Comparison of ENCODE assay signal across 8 cellular contexts in genomic region chr1:154220970-154221814, GRCh38. TPM values are rescaled to one million over a fixed set of nuclear protein-coding genes. Genes with fewer than 3 reads are reported as not detected.
A peak's percentile ranks its signal among the peaks of the same experiment; 100 is the strongest.
DNase-seq lines count a peak whose midpoint lies in the region; ATAC-seq and TF ChIP-seq lines count a peak whose summit lies in the region.

No MANE protein-coding gene starts in this region.

- peak overlapping the region; percentile 82 for H3K4ac ChIP-seq in IMR-90 (ENCODE audit: low read depth, low read length)

- no CpG with 5 or more reads among the region's 59 CpGs for WGBS in IMR-90 (ENCODE audit: extremely low coverage in 2 of 2, insufficient read length in 1 of 2), 2 experiments

- in situ Hi-C loops in IMR-90 (cut with MboI; ENCODE audit: low sequenced_read_pairs), result no loop called here

- peak overlapping the region; percentile 91 for H2AFZ ChIP-seq in IMR-90 (replicated peaks; ENCODE audit: low read length, poor library complexity)

- no TSS peak for BruUV-seq in IMR-90 (replicated peaks; lab: Mats Ljungman, UMichigan)

- peaks cover 42% of the 10 kb centered on the region for H4K20me1 ChIP-seq in IMR-90 (ENCODE audit: insufficient read depth, low read length)

- peak overlapping the region; percentile 100 for H3K27ac ChIP-seq in C4-2B
- peak overlapping the region; percentile 98 for H3K27ac ChIP-seq in IMR-90 (ENCODE audit: insufficient read depth, low read length)
- H3K27ac ChIP-seq in WERI-Rb-1, result peak overlapping the region; percentile 96
- peak overlapping the region; percentile 100 for H3K27ac ChIP-seq in breast epithelium

- CTCF ChIA-PET in IMR-90 (lab: Yijun Ruan, JAX), result interaction anchor here (1.1 kb wide), 1 partner anchor 18 kb away, joined by 3 read pairs; no protein-coding TSS in a partner anchor

- ATAC-seq in GM19328 (IDR thresholded peaks at IDR 0.05; ENCODE audit: unreplicated experiment) (peak; percentile 15), IMR-90 (ENCODE audit: low read depth) (peak; percentile 22)

- peak overlapping the region; percentile 79 for H3K14ac ChIP-seq in IMR-90 (replicated peaks; ENCODE audit: low read depth, low read length)

- H3K36me3 ChIP-seq in IMR-90 (ENCODE audit: control insufficient read depth, insufficient read depth, low read length) (peaks cover 21% of the 10 kb centered on the region), WERI-Rb-1 (peaks cover 88% of the 10 kb centered on the region), breast epithelium (no peaks in the 10 kb centered on the region)

- peak overlapping the region; percentile 75 for H3K18ac ChIP-seq in IMR-90 (ENCODE audit: low read depth, low read length)

- peak overlapping the region; percentile 56 to 88; a peak in 3 of 4 replicates for H4K8ac ChIP-seq in IMR-90 (ENCODE audit: low read depth in 2 of 2, low read length in 2 of 2)

- no peak overlapping the region for H2BK20ac ChIP-seq in IMR-90 (ENCODE audit: low read depth, low read length)

- no peak overlapping the region for H2BK15ac ChIP-seq in IMR-90 (ENCODE audit: low read depth, low read length)

- H3K23ac ChIP-seq in IMR-90 (ENCODE audit: low read depth, low read length), result peak overlapping the region; percentile 90; the same call in 1 of the 2 replicates

- H3K9ac ChIP-seq in IMR-90 (ENCODE audit: low read depth, low read length), result peak overlapping the region; percentile 99

- peak overlapping the region; percentile 98 for H3K4me2 ChIP-seq in IMR-90 (ENCODE audit: low read depth, low read length)

- H4K91ac ChIP-seq in IMR-90 (ENCODE audit: insufficient read depth, low read depth, low read length), result peak overlapping the region; percentile 77

- H3K4me1 ChIP-seq in IMR-90 (ENCODE audit: control insufficient read depth, insufficient read depth, low read length) (no peaks in the 10 kb centered on the region; the same call in 1 of the 2 replicates), breast epithelium (peaks cover 7 to 26% of the 10 kb centered on the region in 2 donors)

- H3K27me3 ChIP-seq in IMR-90 (ENCODE audit: control insufficient read depth, insufficient read depth, low read length), result no peaks in the 10 kb centered on the region
- H3K27me3 ChIP-seq in WERI-Rb-1 (ENCODE audit: insufficient read depth, low read depth, severe bottlenecking), result no peaks in the 10 kb centered on the region
- no peaks in the 10 kb centered on the region for H3K27me3 ChIP-seq in breast epithelium

- TF ChIP-seq RAD21 in IMR-90 (IDR thresholded peaks at IDR 0.05; ENCODE audit: low read length), result no peak

- peak overlapping the region; percentile 98 for H2AK9ac ChIP-seq in IMR-90 (replicated peaks; ENCODE audit: low read depth, low read length, poor library complexity)

- peak overlapping the region; percentile 77; the same call in 1 of the 2 replicates for H3K56ac ChIP-seq in IMR-90 (ENCODE audit: extremely low read depth, insufficient read depth, low read length)

- POLR2A ChIA-PET in IMR-90 (lab: Charles Lee; ENCODE audit: unreplicated experiment), result interaction anchor here (0.6 kb wide), 3 partner anchors 29 to 226 kb away, joined by 3 to 9 read pairs (median 5); partner anchors contain the start of gene TPM3

- intact Hi-C loops in IMR-90 (cut with micrococcal nuclease) (loop anchor here (5.0 kb wide), 1 partner anchor 36 kb away; no protein-coding TSS in a partner anchor), breast epithelium (cut with DNase I; ENCODE audit: low total_unique reads) (no loop called here)

- H3K79me1 ChIP-seq in IMR-90 (ENCODE audit: low read depth in 1 of 2, low read length in 2 of 2), result peaks cover 19 to 57% of the 10 kb centered on the region in 2 experiments

- H3K4me3 ChIP-seq in IMR-90 (ENCODE audit: insufficient read depth, low read depth, low read length) (peak overlapping the region; percentile 94), WERI-Rb-1 (ENCODE audit: low read depth, low read length) (peak overlapping the region; percentile 94), breast epithelium (peak overlapping the region; percentile 77 to 95 (median 91))

- H2BK5ac ChIP-seq in IMR-90 (ENCODE audit: low read depth, low read length, poor library complexity, severe bottlenecking), result peak overlapping the region; percentile 98

- TF ChIP-seq CTCF in C4-2B (conservative IDR thresholded peaks at IDR 0.05) (no peak), IMR-90 (conservative IDR thresholded peaks at IDR 0.05; ENCODE audit: low read depth, low read length) (no peak), WERI-Rb-1 (IDR thresholded peaks at IDR 0.05; ENCODE audit: low read depth, low read length) (no peak), breast epithelium (IDR thresholded peaks at IDR 0.05) (no peak)

- 0 out of 2 replicates have a peak, but pooled peaks cover 2% of the 10 kb centered on the region for H3K9me1 ChIP-seq in IMR-90 (ENCODE audit: insufficient read depth, low read length)

- H3K9me3 ChIP-seq in IMR-90 (ENCODE audit: control insufficient read depth, insufficient read depth, low read length) (no peaks in the 10 kb centered on the region), WERI-Rb-1 (ENCODE audit: severe bottlenecking) (peaks cover 2% of the 10 kb centered on the region), breast epithelium (no peaks in the 10 kb centered on the region)

- TF ChIP-seq POLR2A in IMR-90 (IDR thresholded peaks at IDR 0.05; ENCODE audit: low read depth, low read length) (peak; percentile 91), breast epithelium (IDR thresholded peaks at IDR 0.05) (no peak)

- H2AK5ac ChIP-seq in IMR-90 (ENCODE audit: low read depth, low read length), result peak overlapping the region; percentile 54

- peak overlapping the region; percentile 29 for H2BK120ac ChIP-seq in IMR-90 (ENCODE audit: low read depth, low read length)

- H4K5ac ChIP-seq in IMR-90 (ENCODE audit: low read depth, low read length), result peak overlapping the region; percentile 59

- DNase-seq in IMR-90 (peak; percentile 30), WERI-Rb-1 (peak; percentile 87), breast epithelium (ENCODE audit: low spot score in 2 of 2) (peak; percentile 55 to 56), islet precursor cell (peak; percentile 65), NCI-H128 (lab: John Stamatoyannopoulos, UW; ENCODE audit: unreplicated experiment) (no peak)
- peak; percentile 73 for DNase-seq in stimulated activated CD4-positive, alpha-beta T cell treated with anti-CD3 and anti-CD28 coated beads, Interleukin-15, amount 100 ng/mL, for 24 hours

- dilution Hi-C loops in IMR-90 (cut with HindIII; ENCODE audit: low sequenced_read_pairs, unreplicated experiment), result no loop called here

TF ChIP-seq in IMR-90, 13 proteins besides CTCF, POLR2A, EP300 and RAD21:
- TF ChIP-seq MAZ (IDR thresholded peaks at IDR 0.05; ENCODE audit: borderline replicate concordance, low read depth, low read length), result no peak
- TF ChIP-seq CHD1 (IDR thresholded peaks at IDR 0.05; ENCODE audit: low read depth, low read length), result peak; percentile 97; the same call in 1 of the 2 replicates
- no peak for TF ChIP-seq MAFK (IDR thresholded peaks at IDR 0.05; ENCODE audit: low read depth, low read length)
- TF ChIP-seq BHLHE40 (IDR thresholded peaks at IDR 0.05; ENCODE audit: low read depth, low read length), result no peak; the same call in 1 of the 2 replicates
- no peak for TF ChIP-seq NFE2L2 (IDR thresholded peaks at IDR 0.05; ENCODE audit: low read depth, low read length)
- no peak for TF ChIP-seq RCOR1 (IDR thresholded peaks at IDR 0.05; ENCODE audit: insufficient replicate concordance, low read length)
- TF ChIP-seq ELK1 (IDR thresholded peaks at IDR 0.05; ENCODE audit: borderline replicate concordance, low read depth, low read length), result no peak
- no peak for TF ChIP-seq FOS (IDR thresholded peaks at IDR 0.05; ENCODE audit: low read depth, low read length)
- TF ChIP-seq, protein P1, sequence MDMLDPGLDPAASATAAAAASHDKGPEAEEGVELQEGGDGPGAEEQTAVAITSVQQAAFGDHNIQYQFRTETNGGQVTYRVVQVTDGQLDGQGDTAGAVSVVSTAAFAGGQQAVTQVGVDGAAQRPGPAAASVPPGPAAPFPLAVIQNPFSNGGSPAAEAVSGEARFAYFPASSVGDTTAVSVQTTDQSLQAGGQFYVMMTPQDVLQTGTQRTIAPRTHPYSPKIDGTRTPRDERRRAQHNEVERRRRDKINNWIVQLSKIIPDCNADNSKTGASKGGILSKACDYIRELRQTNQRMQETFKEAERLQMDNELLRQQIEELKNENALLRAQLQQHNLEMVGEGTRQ (IDR thresholded peaks at IDR 0.05; ENCODE audit: low read depth, low read length), result peak; percentile 14; the same call in 1 of the 2 replicates
- no peak for TF ChIP-seq RFX5 (IDR thresholded peaks at IDR 0.05; ENCODE audit: low read depth, low read length)
TF ChIP-seq in IMR-90: peak in this region for 2.

RNA-seq across cellular contexts. Expression of gene UBAP2L, which starts 0.4 kb away (rescaled TPM):
- total RNA-seq in IMR-90 (2012; rRNA removed) (57.5 and 77.2 TPM in 2 replicates), breast epithelium (10 to 100 TPM; 64.8 to 79.3 (median 70.1) TPM)
- 149 and 156 TPM in 2 replicates for polyA plus RNA-seq in IMR-90 (2012; rRNA removed)
- 58.9 and 125 TPM in 2 replicates for polyA plus RNA-seq in IMR-90 (2012; cell fraction: cytosol; rRNA removed)
- polyA plus RNA-seq in IMR-90 (2012; cell fraction: nucleus; rRNA removed; ENCODE audit: low replicate concordance), result 363 and 547 TPM in 2 replicates

RNA-seq across cellular contexts. Expression of gene CFAP141, which starts 15.1 kb away (rescaled TPM):
- total RNA-seq in IMR-90 (2012; rRNA removed) (not detected in 2 replicates), breast epithelium (not detected)
- not detected in 2 replicates for polyA plus RNA-seq in IMR-90 (2012; rRNA removed)
- not detected in 2 replicates for polyA plus RNA-seq in IMR-90 (2012; cell fraction: cytosol; rRNA removed)
- not detected in 2 replicates for polyA plus RNA-seq in IMR-90 (2012; cell fraction: nucleus; rRNA removed; ENCODE audit: low replicate concordance)

RNA-seq across cellular contexts. Expression of gene TPM3, which starts 29.3 kb away (rescaled TPM):
- total RNA-seq in IMR-90 (2012; rRNA removed), result 530 and 974 TPM in 2 replicates
- polyA plus RNA-seq in IMR-90 (2012; rRNA removed), result 409 and 438 TPM in 2 replicates
- 159 and 397 TPM in 2 replicates for polyA plus RNA-seq in IMR-90 (2012; cell fraction: cytosol; rRNA removed)
- polyA plus RNA-seq in IMR-90 (2012; cell fraction: nucleus; rRNA removed; ENCODE audit: low replicate concordance), result 82.6 and 262 TPM in 2 replicates
- total RNA-seq in breast epithelium, result 100 to 1,000 TPM; 236 to 302 (median 245) TPM

RNA-seq across cellular contexts. Expression of gene HAX1, which starts 51.2 kb away (rescaled TPM):
- total RNA-seq in IMR-90 (2012; rRNA removed) (140 and 146 TPM in 2 replicates), breast epithelium (100 to 1,000 TPM; 108 to 125 (median 120) TPM)
- 117 TPM in 2 replicates for polyA plus RNA-seq in IMR-90 (2012; rRNA removed)
- 57.8 and 129 TPM in 2 replicates for polyA plus RNA-seq in IMR-90 (2012; cell fraction: cytosol; rRNA removed)
- 51.3 and 98.5 TPM in 2 replicates for polyA plus RNA-seq in IMR-90 (2012; cell fraction: nucleus; rRNA removed; ENCODE audit: low replicate concordance)
